ENCODE assay signal across 28 cellular contexts in genomic region chr10:43274011-43274410, GRCh38. TPM values are rescaled to one million over a fixed set of nuclear protein-coding genes. Genes with fewer than 3 reads are reported as not detected.
DNase-seq lines count a peak whose midpoint lies in the region; ATAC-seq, FAIRE-seq and TF ChIP-seq lines count a peak whose summit lies in the region.
"Had no signal": no experiment of that assay in that cellular context is flagged by ENCODE, and none has a peak within 500 bp of the region (broad histone marks: within the 10 kb centered on the region; RNA-seq: fewer than 3 reads in every experiment).

No MANE protein-coding gene starts in this region.

- H3K4me3 Mint-ChIP-seq in CD4-positive, alpha-beta T cell, result no peak overlapping the region
- H3K4me3 Mint-ChIP-seq: CD4-positive, alpha-beta memory T cell had no signal

- no peak overlapping the region for H2BK15ac ChIP-seq in mesenchymal stem cell (ENCODE audit: low read depth, poor library complexity, severe bottlenecking)

- in situ Hi-C loops in K562 (cut with MboI), result no loop called here

- H2AK5ac ChIP-seq in mesenchymal stem cell (ENCODE audit: low read length, severe bottlenecking), result no peak overlapping the region

- TF ChIP-seq RAD21 in K562 (CRISPR knock-in tag; conservative IDR thresholded peaks at IDR 0.05 in 1 of 2, IDR thresholded peaks at IDR 0.05 in 1 of 2), result no peak

- no peaks in the 10 kb centered on the region for H3K4me1 Mint-ChIP-seq in CD4-positive, alpha-beta T cell (ENCODE audit: low read depth)

- H2BK5ac ChIP-seq in mesenchymal stem cell (ENCODE audit: low read depth, low read length, poor library complexity, severe bottlenecking), result no peak overlapping the region

- no peak overlapping the region for H4K8ac ChIP-seq in mesenchymal stem cell (ENCODE audit: low read length)

- POLR2A ChIA-PET in K562 (lab: Yijun Ruan, JAX), result interaction anchor here (0.5 to 1.1 kb wide), 2 partner anchors 103 to 135 kb away, joined by 3 read pairs; partner anchors contain the start of gene HNRNPF
- POLR2A ChIA-PET in CD4-positive, alpha-beta T cell (lab: Charles Lee), result interaction anchor here (0.5 kb wide), 1 partner anchor 134 kb away, joined by 3 read pairs; no protein-coding TSS in a partner anchor

- H3K27ac Mint-ChIP-seq in CD4-positive, alpha-beta T cell, result no peak overlapping the region

- no peak overlapping the region for H3K27ac ChIP-seq in K562 (ENCODE audit: extremely low read depth, low read depth, low read length)
- no peak overlapping the region for H3K27ac ChIP-seq in mesenchymal stem cell (ENCODE audit: low read length, poor library complexity, severe bottlenecking)
- H3K27ac ChIP-seq in CD4-positive, alpha-beta T cell (ENCODE audit: low read depth, low read length), result no peak overlapping the region
- H3K27ac ChIP-seq: BLaER1 treated with 17β-estradiol and CSF1 and Interleukin-3, amounts not matched to agents 10 nM and 100 nM; SJSA1 had no signal

- H3K27me3 Mint-ChIP-seq in CD4-positive, alpha-beta T cell, result peaks cover 75% of the 10 kb centered on the region

- no peak overlapping the region for H3K18ac ChIP-seq in mesenchymal stem cell (ENCODE audit: low read depth in 1 of 2, low read length in 2 of 2)

- no peaks in the 10 kb centered on the region for H3K36me3 Mint-ChIP-seq in CD4-positive, alpha-beta T cell (ENCODE audit: low read depth)
- H3K36me3 Mint-ChIP-seq: CD4-positive, alpha-beta memory T cell had no signal

- intact Hi-C loops in K562 (cut with micrococcal nuclease), result no loop called here
- intact Hi-C loops in sciatic nerve (cut with DNase I), result no loop called here
- intact Hi-C loops in CD4-positive, alpha-beta T cell (cut with DNase I, micrococcal nuclease), result no loop called here

- no peak overlapping the region for H2BK12ac ChIP-seq in mesenchymal stem cell (ENCODE audit: low read length in 2 of 2)

- ATAC-seq in K562, result peak; percentile 21; the same call in 1 of the 3 replicates
- no peak for ATAC-seq in sciatic nerve
- no peak for ATAC-seq in CD4-positive, alpha-beta T cell (ENCODE audit: poor library complexity)
- ATAC-seq in GM21423 (IDR thresholded peaks at IDR 0.05; ENCODE audit: unreplicated experiment), result no peak
- ATAC-seq: GM12878, PC-3, Right ventricle myocardium inferior had no signal

- no peak for TF ChIP-seq EP300 in K562 (IDR thresholded peaks at IDR 0.05; ENCODE audit: low read length)

- WGBS in K562 (ENCODE audit: insufficient coverage, low coverage, missing lambda C conversion rate), result 0% methylated on average over 6 of the region's 6 CpGs
- WGBS in mesenchymal stem cell, result 86% methylated on average over 6 of the region's 6 CpGs

- H3K4me1 ChIP-seq in K562 (replicated peaks in 1 of 2; ENCODE audit: control insufficient read depth in 2 of 2, insufficient read depth in 2 of 2, low read length in 2 of 2), result no peaks in the 10 kb centered on the region
- H3K4me1 ChIP-seq in mesenchymal stem cell (ENCODE audit: control insufficient read depth, insufficient read depth, low read depth, low read length), result no peaks in the 10 kb centered on the region
- H3K4me1 ChIP-seq: BLaER1 treated with 17β-estradiol and CSF1 and Interleukin-3, amounts not matched to agents 10 nM and 100 nM; Caco-2; SJSA1 had no signal

- CTCF ChIA-PET in K562 (lab: Yijun Ruan, JAX; ENCODE audit: low intra/inter-chr PET ratio), result no interaction called here
- CTCF ChIA-PET in CD4-positive, alpha-beta T cell (lab: Charles Lee), result no interaction called here

- H3K4me3 ChIP-seq in K562 (no peak overlapping the region), mesenchymal stem cell (ENCODE audit: insufficient read depth in 1 of 2, low read depth in 1 of 2, low read length in 2 of 2) (no peak overlapping the region)
- H3K4me3 ChIP-seq: BLaER1 treated with 17β-estradiol and CSF1 and Interleukin-3, amounts not matched to agents 10 nM and 100 nM; GM12878; MG63; SJSA1 had no signal

- no peak overlapping the region for H2BK120ac ChIP-seq in mesenchymal stem cell (ENCODE audit: low read depth, low read length)

- H3K9me3 Mint-ChIP-seq in CD4-positive, alpha-beta T cell, result no peaks in the 10 kb centered on the region
- H3K9me3 Mint-ChIP-seq: CD4-positive, alpha-beta memory T cell had no signal

- no peaks in the 10 kb centered on the region for H3K79me1 ChIP-seq in mesenchymal stem cell (replicated peaks; ENCODE audit: low read length, poor library complexity, severe bottlenecking)

- DNase-seq in AG20443 (ENCODE audit: low spot score), result peak; percentile 4
- no peak for DNase-seq in K562 (ENCODE audit: extremely low read depth in 1 of 4, low spot score in 3 of 4)
- DNase-seq in mesenchymal stem cell, result no peak
- DNase-seq in sciatic nerve (ENCODE audit: low spot score), result peak; percentile 31
- no peak for DNase-seq in CD4-positive, alpha-beta T cell
- DNase-seq in COLO668 (lab: John Stamatoyannopoulos, UW; ENCODE audit: unreplicated experiment), result no peak
- DNase-seq: AML-193; Caco-2; CD4-positive, alpha-beta memory T cell; DMS79; EL; GDM1; KG1; MG63; NCI-H2029; NCI-H446 treated with DMSO at 0.1 percent for 48 hours; NCI-H526; NCI-H82; NK-92 treated with Interleukin-12 subunit alpha and Interleukin-12 subunit beta, amount 100 ng/mL, for 24 hours; PC-3 had no signal

- H2AFZ ChIP-seq in K562 (ENCODE audit: low read depth, low read length) (no peak overlapping the region), mesenchymal stem cell (ENCODE audit: low read depth, low read length) (no peak overlapping the region)

- H3K27me3 ChIP-seq in K562 (ENCODE audit: control insufficient read depth in 2 of 2, insufficient read depth in 2 of 2, low read length in 2 of 2), result peaks cover 13 to 15% of the 10 kb centered on the region in 2 experiments
- H3K27me3 ChIP-seq in mesenchymal stem cell (ENCODE audit: control insufficient read depth in 1 of 2, insufficient read depth in 1 of 2, low read length in 2 of 2), result peaks cover 51 to 82% of the 10 kb centered on the region in 2 experiments
- peaks cover 19% of the 10 kb centered on the region for H3K27me3 ChIP-seq in CD4-positive, alpha-beta T cell (ENCODE audit: control insufficient read depth, insufficient read depth, low read length)

- no peak for TF ChIP-seq CTCF in K562 (IDR thresholded peaks at IDR 0.05 in 2 of 3, conservative IDR thresholded peaks at IDR 0.05 in 1 of 3; ENCODE audit: insufficient read depth in 2 of 3, low read depth in 1 of 3, low read length in 3 of 3)
- TF ChIP-seq CTCF in CD4-positive, alpha-beta T cell (IDR thresholded peaks at IDR 0.05), result no peak

- no peak for TF ChIP-seq POLR2A in K562 (conservative IDR thresholded peaks at IDR 0.05)

- H3K14ac ChIP-seq in mesenchymal stem cell (ENCODE audit: low read length in 2 of 2), result no peak overlapping the region

- peak overlapping the region; percentile 27 for H4K91ac ChIP-seq in mesenchymal stem cell (ENCODE audit: low read length)

- no peaks in the 10 kb centered on the region for H3K9me1 ChIP-seq in K562 (ENCODE audit: control insufficient read depth, insufficient read depth, low read length)

- H3K36me3 ChIP-seq in K562 (ENCODE audit: control insufficient read depth, insufficient read depth, low read length), result no peaks in the 10 kb centered on the region
- H3K36me3 ChIP-seq in mesenchymal stem cell (ENCODE audit: control insufficient read depth in 1 of 2, insufficient read depth in 2 of 2, low read depth in 1 of 2, low read length in 2 of 2), result no peaks in the 10 kb centered on the region
- H3K36me3 ChIP-seq: BLaER1 treated with 17β-estradiol and CSF1 and Interleukin-3, amounts not matched to agents 10 nM and 100 nM; MG63; SJSA1 had no signal

- no peaks in the 10 kb centered on the region for H4K20me1 ChIP-seq in K562 (replicated peaks; ENCODE audit: control insufficient read depth, insufficient read depth, low read length)
- H4K20me1 ChIP-seq: BLaER1 treated with 17β-estradiol and CSF1 and Interleukin-3, amounts not matched to agents 10 nM and 100 nM had no signal

- no peak overlapping the region for H3K4ac ChIP-seq in mesenchymal stem cell (ENCODE audit: low read depth in 1 of 2, low read length in 2 of 2)

- H3K9ac ChIP-seq in K562 (ENCODE audit: insufficient read depth in 1 of 2, low read depth in 2 of 2, low read length in 2 of 2), result no peak overlapping the region
- no peak overlapping the region for H3K9ac ChIP-seq in mesenchymal stem cell (ENCODE audit: low read length)
- H3K9ac ChIP-seq: BLaER1 treated with 17β-estradiol and CSF1 and Interleukin-3, amounts not matched to agents 10 nM and 100 nM had no signal

- H3K9me3 ChIP-seq in K562 (replicated peaks; ENCODE audit: control insufficient read depth, insufficient read depth, low read depth, low read length) (no peaks in the 10 kb centered on the region), mesenchymal stem cell (ENCODE audit: control insufficient read depth, low read length) (no peaks in the 10 kb centered on the region)
- no peaks in the 10 kb centered on the region for H3K9me3 ChIP-seq in CD4-positive, alpha-beta T cell (ENCODE audit: control insufficient read depth, low read length)
- H3K9me3 ChIP-seq: BLaER1 treated with 17β-estradiol and CSF1 and Interleukin-3, amounts not matched to agents 10 nM and 100 nM; Caco-2; MG63; SJSA1 had no signal

- H3K23ac ChIP-seq in mesenchymal stem cell (ENCODE audit: low read length in 2 of 2), result no peak overlapping the region

- H3K4me2 ChIP-seq in K562 (ENCODE audit: insufficient read depth, low read length) (no peak overlapping the region), mesenchymal stem cell (ENCODE audit: low read length, poor library complexity, severe bottlenecking) (no peak overlapping the region)
- H3K4me2 ChIP-seq: BLaER1 treated with 17β-estradiol and CSF1 and Interleukin-3, amounts not matched to agents 10 nM and 100 nM had no signal

- no peak for FAIRE-seq in K562 (lab: Jason Lieb, UNC)
- FAIRE-seq: GM12878 had no signal

- no peaks in the 10 kb centered on the region for H3K79me2 ChIP-seq in K562 (ENCODE audit: control insufficient read depth, insufficient read depth, low read length)

- no TSS peak for BruUV-seq in K562 (replicated peaks; lab: Mats Ljungman, UMichigan)

RNA-seq across cellular contexts. Expression of gene RASGEF1A, which starts 7.1 kb away (rescaled TPM):
- total RNA-seq in K562 (2011; cell fraction: chromatin; rRNA removed; ENCODE audit: low replicate concordance), result 16.2 and 38.5 TPM in 2 replicates
- 29.0 and 30.1 TPM in 2 replicates for total RNA-seq in K562 (2011; cell fraction: nucleolus; rRNA removed)
- total RNA-seq in K562 (2011; cell fraction: nucleoplasm; rRNA removed), result 17.3 and 19.3 TPM in 2 replicates
- total RNA-seq in K562 (2014; rRNA removed) (29.7 and 32.0 TPM in 2 replicates), K562 (2014; rRNA removed; fragmentation: Illumina TruSeq; extraction: Trizol) (8.1 and 9.2 TPM in 2 replicates), K562 (2015; rRNA removed; fragmentation: Illumina TruSeq; extraction: Trizol) (9.8 and 10.2 TPM in 2 replicates), K562 (2021) (20.9 and 21.5 TPM in 2 replicates), sciatic nerve (21.7 TPM)
- polyA plus RNA-seq in K562 (2011; rRNA removed) (25.3 and 28.7 TPM in 2 replicates), K562 (2014; fragmentation: Illumina TruSeq; extraction: Trizol) (14.7 and 18.9 TPM in 2 replicates), K562 (2014; fragmentation: Nextera tagmentation; extraction: Ambion mirVana) (1 to 10 TPM; 1.6 to 2.9 TPM), K562 (2014; rRNA removed) (24.2 and 27.9 TPM in 2 replicates)
- polyA plus RNA-seq in K562 (2011; cell fraction: cytosol; rRNA removed), result 27.5 and 49.3 TPM in 2 replicates
- 38.8 and 68.7 TPM in 2 replicates for polyA plus RNA-seq in K562 (2011; cell fraction: nucleus; rRNA removed)
- polyA plus RNA-seq in K562 (2012), result 7.4 and 13.1 TPM in 2 replicates
- polyA minus RNA-seq in K562 (2011; rRNA and poly(A)+ RNA removed), result 9.3 and 18.5 TPM in 2 replicates
- polyA minus RNA-seq in K562 (2011; cell fraction: cytosol; rRNA and poly(A)+ RNA removed), result 19.4 and 20.6 TPM in 2 replicates
- 21.3 TPM in 2 replicates for polyA minus RNA-seq in K562 (2011; cell fraction: nucleus; rRNA and poly(A)+ RNA removed)
- 1.4 TPM for polyA plus RNA-seq in mesenchymal stem cell (2013, experiment 1 of 2)
- polyA plus RNA-seq in mesenchymal stem cell (2013, experiment 2 of 2), result 1.3 TPM
- total RNA-seq in CD4-positive, alpha-beta T cell, result 1 to 10 TPM; 1.2 to 1.4 TPM
- total RNA-seq: A172, H4, PC-3, RPMI7951, SJSA1 had no signal

Comparison
In these comparisons a context has a peak if more than half of its experiments do, and no peak if none do; other contexts are left out.
1. DNase-seq: peak in AG20443 (single experiment) and sciatic nerve (single experiment); none in K562 (0 of 4), mesenchymal stem cell (single experiment), CD4-positive, alpha-beta T cell (0 of 10) and COLO668 (single experiment).